ENCODE assay signal across 13 cellular contexts in the genomic region with DNA sequence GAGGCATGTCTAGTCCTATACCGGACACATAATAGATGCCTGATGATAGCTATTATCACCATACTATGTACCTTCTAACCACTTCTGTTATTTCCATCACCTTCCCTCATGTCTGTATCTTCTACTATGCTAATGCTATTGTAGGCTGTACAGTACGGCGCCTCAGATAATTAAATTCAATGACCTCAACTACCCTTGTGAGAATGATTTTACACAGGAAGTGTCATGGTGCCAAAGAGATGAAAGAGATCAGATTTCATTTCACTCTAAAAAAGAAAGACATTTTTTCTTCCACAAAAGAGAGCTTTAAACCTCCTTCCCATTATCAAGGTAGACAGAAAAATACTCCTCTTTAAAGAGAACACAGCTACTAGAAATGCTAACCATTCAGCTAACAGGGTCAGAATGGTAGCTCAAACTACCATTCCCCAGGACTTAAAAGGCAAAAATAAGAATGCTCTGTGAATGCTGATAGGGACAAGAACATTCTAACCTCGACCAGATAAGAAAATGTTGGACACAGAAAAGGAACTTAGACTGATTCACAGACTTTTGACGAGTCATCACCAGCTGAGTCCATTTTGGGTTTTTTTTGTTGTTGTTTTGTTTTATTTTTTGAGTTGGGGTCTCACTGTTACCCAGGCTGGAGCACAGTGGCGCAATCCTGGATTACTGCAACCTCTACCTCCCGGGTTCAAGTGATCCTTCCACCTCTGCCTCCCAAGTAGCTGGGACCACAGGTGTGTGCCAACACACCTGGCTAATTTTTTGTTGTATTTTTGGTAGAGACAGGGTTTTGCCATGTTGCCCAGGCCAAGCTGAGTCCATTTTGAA.
DNase-seq lines count a peak whose midpoint lies in the region; ATAC-seq and TF ChIP-seq lines count a peak whose summit lies in the region.
"Had no signal": no experiment of that assay in that cellular context is flagged by ENCODE, and none has a peak within 500 bp of the region (broad histone marks: within the 10 kb centered on the region; RNA-seq: fewer than 3 reads in every experiment).

No MANE protein-coding gene starts in this region.

- DNase-seq in NCI-H2171 treated with DMSO at 0.1 percent for 48 hours (lab: John Stamatoyannopoulos, UW) (peak; percentile 4), NCI-H2171 (lab: John Stamatoyannopoulos, UW) (no peak), NCI-H2227 (lab: John Stamatoyannopoulos, UW; ENCODE audit: unreplicated experiment) (peak; percentile 56), dermis blood vessel endothelial cell (peak; percentile 61), GM19238 (ENCODE audit: insufficient read length, low spot score) (no peak)
- DNase-seq in stimulated activated CD4-positive, alpha-beta T cell treated with anti-CD3 and anti-CD28 coated beads, Interleukin-4, amount 100 ng/mL, for 1 hour = no peak
- DNase-seq in activated CD8-positive, alpha-beta memory T cell treated with anti-CD3 and anti-CD28 coated beads, Interleukin-2, amount 10 ng/mL, durations not matched to agents 7 days and 5 days = no peak
- DNase-seq: activated CD4-positive, alpha-beta T cell treated with anti-CD3 and anti-CD28 coated beads, Interleukin-2, amount 10 ng/mL, durations not matched to agents 24 days and 14 days; activated naive CD4-positive, alpha-beta T cell treated with anti-CD3 and anti-CD28 coated beads, Interleukin-2, amount 50 U/mL, for 16 hours; H9; naive B cell; stimulated activated CD4-positive, alpha-beta T cell treated with anti-CD3 and anti-CD28 coated beads, Interleukin-1b, Interleukin-23, amount 100 ng/mL, for 48 hours had no signal

- no peak overlapping the region for H3K4me3 ChIP-seq in neutrophil (ENCODE audit: low read depth in 1 of 2, low read length in 1 of 2)

- no peaks in the 10 kb centered on the region for H3K9me3 Mint-ChIP-seq in activated CD8-positive, alpha-beta memory T cell treated with anti-CD3 and anti-CD28 coated beads, Interleukin-2, amount 10 ng/mL, durations not matched to agents 7 days and 5 days (ENCODE audit: low read depth)
- H3K9me3 Mint-ChIP-seq: activated CD4-positive, alpha-beta T cell treated with anti-CD3 and anti-CD28 coated beads, Interleukin-2, amount 10 ng/mL, durations not matched to agents 24 days and 14 days; H9 had no signal

- no peaks in the 10 kb centered on the region for H3K36me3 ChIP-seq in neutrophil

- H3K27me3 Mint-ChIP-seq in activated CD8-positive, alpha-beta memory T cell treated with anti-CD3 and anti-CD28 coated beads, Interleukin-2, amount 10 ng/mL, durations not matched to agents 7 days and 5 days = peaks cover 7% of the 10 kb centered on the region

- no peaks in the 10 kb centered on the region for H3K4me1 ChIP-seq in neutrophil (ENCODE audit: control insufficient read depth in 1 of 2, insufficient read depth in 1 of 2, low read depth in 1 of 2, low read length in 1 of 2)

- H3K27ac Mint-ChIP-seq in activated CD8-positive, alpha-beta memory T cell treated with anti-CD3 and anti-CD28 coated beads, Interleukin-2, amount 10 ng/mL, durations not matched to agents 7 days and 5 days = no peak overlapping the region
- H3K27ac Mint-ChIP-seq: activated CD4-positive, alpha-beta T cell treated with anti-CD3 and anti-CD28 coated beads, Interleukin-2, amount 10 ng/mL, durations not matched to agents 24 days and 14 days; H9; naive B cell had no signal

- H3K27me3 ChIP-seq in neutrophil = no peaks in the 10 kb centered on the region

- H3K4me1 Mint-ChIP-seq in activated CD8-positive, alpha-beta memory T cell treated with anti-CD3 and anti-CD28 coated beads, Interleukin-2, amount 10 ng/mL, durations not matched to agents 7 days and 5 days = peaks cover 10% of the 10 kb centered on the region
- H3K4me1 Mint-ChIP-seq: naive B cell had no signal

- CTCF ChIA-PET in activated CD8-positive, alpha-beta memory T cell treated with anti-CD3 and anti-CD28 coated beads, Interleukin-2, amount 10 ng/mL, durations not matched to agents 7 days and 5 days (lab: Charles Lee) = no interaction called here

- ATAC-seq in activated CD8-positive, alpha-beta memory T cell treated with anti-CD3 and anti-CD28 coated beads, Interleukin-2, amount 10 ng/mL, durations not matched to agents 7 days and 5 days = no peak

- no peak for TF ChIP-seq CTCF in neutrophil (IDR thresholded peaks at IDR 0.05)

- no peaks in the 10 kb centered on the region for H3K9me3 ChIP-seq in neutrophil

- H3K4me3 Mint-ChIP-seq in activated CD8-positive, alpha-beta memory T cell treated with anti-CD3 and anti-CD28 coated beads, Interleukin-2, amount 10 ng/mL, durations not matched to agents 7 days and 5 days = no peak overlapping the region
- H3K4me3 Mint-ChIP-seq: activated CD4-positive, alpha-beta T cell treated with anti-CD3 and anti-CD28 coated beads, Interleukin-2, amount 10 ng/mL, durations not matched to agents 24 days and 14 days; H9; naive B cell had no signal

- H3K36me3 Mint-ChIP-seq in activated CD8-positive, alpha-beta memory T cell treated with anti-CD3 and anti-CD28 coated beads, Interleukin-2, amount 10 ng/mL, durations not matched to agents 7 days and 5 days = no peaks in the 10 kb centered on the region
- H3K36me3 Mint-ChIP-seq: naive B cell had no signal

- H3K27ac ChIP-seq in neutrophil = peak overlapping the region; percentile 47

Comparison
In these comparisons a context has a peak if more than half of its experiments do, and no peak if none do; other contexts are left out.
1. DNase-seq: peak in NCI-H2171 treated with DMSO at 0.1 percent for 48 hours (single experiment), NCI-H2227 (single experiment) and dermis blood vessel endothelial cell (single experiment); none in NCI-H2171 (single experiment), GM19238 (single experiment), stimulated activated CD4-positive, alpha-beta T cell treated with anti-CD3 and anti-CD28 coated beads, Interleukin-4, amount 100 ng/mL, for 1 hour (single experiment) and activated CD8-positive, alpha-beta memory T cell treated with anti-CD3 and anti-CD28 coated beads, Interleukin-2, amount 10 ng/mL, durations not matched to agents 7 days and 5 days (single experiment).